In genomic region chr3:187896664-187897063, GRCh38 we compare ENCODE assay signal across 16 cellular contexts.
DNase-seq lines count a peak whose midpoint lies in the region; ATAC-seq and TF ChIP-seq lines count a peak whose summit lies in the region.
"Had no signal": no experiment of that assay in that cellular context is flagged by ENCODE, and none has a peak within 500 bp of the region (broad histone marks: within the 10 kb centered on the region; RNA-seq: fewer than 3 reads in every experiment).

No MANE protein-coding gene starts in this region.

- H2AFZ ChIP-seq in GM23338: peak overlapping the region; percentile 85; the same call in 1 of the 2 replicates
- H2AFZ ChIP-seq: GM23248 had no signal

- TF ChIP-seq POLR2A in heart left ventricle (IDR thresholded peaks at IDR 0.05): no peak
- no peak for TF ChIP-seq POLR2A in sigmoid colon (IDR thresholded peaks at IDR 0.05)

- intact Hi-C loops in heart left ventricle (cut with DNase I) (no loop called here), sigmoid colon (cut with DNase I) (loop anchor here (5.0 kb wide), 1 partner anchor 46 kb away; no protein-coding TSS in a partner anchor)

- H3K4me3 Mint-ChIP-seq in GM23338: no peak overlapping the region
- H3K4me3 Mint-ChIP-seq in activated CD8-positive, alpha-beta T cell treated with anti-CD3 and anti-CD28 coated beads, Interleukin-2, amount 10 ng/mL, durations not matched to agents 7 days and 5 days: no peak overlapping the region
- H3K4me3 Mint-ChIP-seq: T-cell had no signal

- H3K4me1 Mint-ChIP-seq in GM23338: peaks cover 23% of the 10 kb centered on the region
- H3K4me1 Mint-ChIP-seq in activated CD8-positive, alpha-beta T cell treated with anti-CD3 and anti-CD28 coated beads, Interleukin-2, amount 10 ng/mL, durations not matched to agents 7 days and 5 days (ENCODE audit: low read depth): peaks cover 13% of the 10 kb centered on the region
- H3K4me1 Mint-ChIP-seq: T-cell had no signal

- ATAC-seq in GM23338 (no peak), heart left ventricle (peak; percentile 37 to 72 (median 52))
- no peak for ATAC-seq in activated CD8-positive, alpha-beta T cell treated with anti-CD3 and anti-CD28 coated beads, Interleukin-2, amount 10 ng/mL, durations not matched to agents 7 days and 5 days
- ATAC-seq: T-cell had no signal

- H4K20me1 ChIP-seq in GM23338 (replicated peaks; ENCODE audit: insufficient read depth): no peaks in the 10 kb centered on the region

- TF ChIP-seq CTCF in GM23338 (conservative IDR thresholded peaks at IDR 0.05; ENCODE audit: low read depth in 2 of 2) (peak in 1 of 2 experiments; percentile 24; a peak in 2 of 4 replicates), heart left ventricle (IDR thresholded peaks at IDR 0.05) (no peak), sigmoid colon (IDR thresholded peaks at IDR 0.05) (no peak)

- H3K4me2 ChIP-seq in GM23338: no peak overlapping the region

- TF ChIP-seq EP300 in sigmoid colon (IDR thresholded peaks at IDR 0.05): no peak

- no peaks in the 10 kb centered on the region for H3K79me2 ChIP-seq in GM23338 (replicated peaks; ENCODE audit: insufficient read depth)

- H3K36me3 Mint-ChIP-seq in GM23338 (ENCODE audit: low read depth): no peaks in the 10 kb centered on the region
- H3K36me3 Mint-ChIP-seq in activated CD8-positive, alpha-beta T cell treated with anti-CD3 and anti-CD28 coated beads, Interleukin-2, amount 10 ng/mL, durations not matched to agents 7 days and 5 days (ENCODE audit: low read depth): no peaks in the 10 kb centered on the region
- H3K36me3 Mint-ChIP-seq: T-cell had no signal

- 13 to 40% (median 31%) methylated on average over 6 of the region's 6 CpGs for WGBS in heart left ventricle, 4 donors
- 84 to 86% methylated on average over 6 of the region's 6 CpGs for WGBS in sigmoid colon, 2 donors

- H3K36me3 ChIP-seq in GM23338 (ENCODE audit: insufficient read depth): no peaks in the 10 kb centered on the region
- no peaks in the 10 kb centered on the region for H3K36me3 ChIP-seq in heart left ventricle
- H3K36me3 ChIP-seq in sigmoid colon: no peaks in the 10 kb centered on the region
- H3K36me3 ChIP-seq: SJSA1 had no signal

- no peaks in the 10 kb centered on the region for H3F3A ChIP-seq in GM23338 (replicated peaks; ENCODE audit: low read depth)

- H3K4me3 ChIP-seq in GM23338 (no peak overlapping the region), heart left ventricle (no peak overlapping the region), sigmoid colon (no peak overlapping the region)
- H3K4me3 ChIP-seq: GM23248, SJSA1 had no signal

- peaks cover 2% of the 10 kb centered on the region; the same call in 1 of the 2 replicates for H3K9me2 ChIP-seq in GM23338 (ENCODE audit: insufficient read depth)

- no peak overlapping the region for H3K27ac ChIP-seq in GM23338 (ENCODE audit: low read depth)
- H3K27ac ChIP-seq in heart left ventricle: peak overlapping the region in 2 of 12 donors; percentile 28 to 43
- H3K27ac ChIP-seq in sigmoid colon: no peak overlapping the region
- H3K27ac ChIP-seq: C4-2B, GM23248, SJSA1 had no signal

- no peak overlapping the region for H3K27ac Mint-ChIP-seq in GM23338
- H3K27ac Mint-ChIP-seq in activated CD8-positive, alpha-beta T cell treated with anti-CD3 and anti-CD28 coated beads, Interleukin-2, amount 10 ng/mL, durations not matched to agents 7 days and 5 days: no peak overlapping the region
- H3K27ac Mint-ChIP-seq: T-cell had no signal

- no peaks in the 10 kb centered on the region for H3K27me3 Mint-ChIP-seq in GM23338 (ENCODE audit: insufficient read depth, low read depth, poor library complexity)
- H3K27me3 Mint-ChIP-seq in activated CD8-positive, alpha-beta T cell treated with anti-CD3 and anti-CD28 coated beads, Interleukin-2, amount 10 ng/mL, durations not matched to agents 7 days and 5 days (ENCODE audit: low read depth): no peaks in the 10 kb centered on the region
- H3K27me3 Mint-ChIP-seq: T-cell had no signal

- H3K27me3 ChIP-seq in GM23338 (ENCODE audit: insufficient read depth) (no peaks in the 10 kb centered on the region), heart left ventricle (no peaks in the 10 kb centered on the region), sigmoid colon (no peaks in the 10 kb centered on the region)
- H3K27me3 ChIP-seq: SJSA1 had no signal

- H3K9me3 Mint-ChIP-seq in GM23338: no peaks in the 10 kb centered on the region
- peaks cover 4% of the 10 kb centered on the region for H3K9me3 Mint-ChIP-seq in activated CD8-positive, alpha-beta T cell treated with anti-CD3 and anti-CD28 coated beads, Interleukin-2, amount 10 ng/mL, durations not matched to agents 7 days and 5 days (ENCODE audit: insufficient read depth)
- H3K9me3 Mint-ChIP-seq: T-cell had no signal

- CTCF ChIA-PET in activated CD8-positive, alpha-beta T cell treated with anti-CD3 and anti-CD28 coated beads, Interleukin-2, amount 10 ng/mL, durations not matched to agents 7 days and 5 days (lab: Charles Lee): interaction anchor here (1.4 kb wide), 1 partner anchor 149 kb away, joined by 4 read pairs; no protein-coding TSS in a partner anchor

- H3K9me3 ChIP-seq in heart left ventricle: no peaks in the 10 kb centered on the region
- H3K9me3 ChIP-seq in sigmoid colon: no peaks in the 10 kb centered on the region
- H3K9me3 ChIP-seq: SJSA1 had no signal

- POLR2A ChIA-PET in activated CD8-positive, alpha-beta T cell treated with anti-CD3 and anti-CD28 coated beads, Interleukin-2, amount 10 ng/mL, durations not matched to agents 7 days and 5 days (lab: Charles Lee): no interaction called here

- no peak for DNase-seq in GM23338 (ENCODE audit: low spot score)
- peak; percentile 44 for DNase-seq in NCI-H446 treated with DMSO at 0.1 percent for 48 hours (lab: John Stamatoyannopoulos, UW)
- DNase-seq in heart left ventricle: peak; percentile 47 to 74 (median 54)
- peak; percentile 53 for DNase-seq in sigmoid colon
- DNase-seq in activated CD4-positive, alpha-beta T cell treated with anti-CD3 and anti-CD28 coated beads, Interleukin-2, amount 50 U/mL, for 1 hour: no peak
- DNase-seq in activated CD8-positive, alpha-beta T cell treated with anti-CD3 and anti-CD28 coated beads, Interleukin-2, amount 10 ng/mL, durations not matched to agents 7 days and 5 days: no peak
- no peak for DNase-seq in COLO829 (ENCODE audit: low spot score)
- DNase-seq: ACHN, DMS79 treated with DMSO at 0.1 percent for 48 hours, GM23248, NCI-H1105 treated with DMSO at 0.1 percent for 48 hours, NCI-H1694 treated with DMSO at 0.1 percent for 48 hours, NCI-H524 treated with DMSO at 0.1 percent for 48 hours, T-cell had no signal

- H3K4me1 ChIP-seq in GM23338 (ENCODE audit: insufficient read depth) (peaks cover 25% of the 10 kb centered on the region), heart left ventricle (peaks cover 0 to 10% (median 0%) of the 10 kb centered on the region in 12 donors), sigmoid colon (no peaks in the 10 kb centered on the region)
- H3K4me1 ChIP-seq: SJSA1 had no signal

TF ChIP-seq in GM23338, 12 proteins besides CTCF, POLR2A, EP300 and RAD21:
- TF ChIP-seq JUNB (IDR thresholded peaks at IDR 0.05; ENCODE audit: unreplicated experiment) (no peak), REST (IDR thresholded peaks at IDR 0.05; ENCODE audit: unreplicated experiment) (no peak)
TF ChIP-seq in GM23338: peak in this region for 0.

Comparison
In these comparisons a context has a peak if more than half of its experiments do, and no peak if none do; other contexts are left out.
1. ATAC-seq: peak in heart left ventricle (4 of 4); none in GM23338 (single experiment) and activated CD8-positive, alpha-beta T cell treated with anti-CD3 and anti-CD28 coated beads, Interleukin-2, amount 10 ng/mL, durations not matched to agents 7 days and 5 days (single experiment).
2. DNase-seq: peak in NCI-H446 treated with DMSO at 0.1 percent for 48 hours (single experiment), heart left ventricle (5 of 5) and sigmoid colon (single experiment); none in GM23338 (single experiment), activated CD4-positive, alpha-beta T cell treated with anti-CD3 and anti-CD28 coated beads, Interleukin-2, amount 50 U/mL, for 1 hour (single experiment), activated CD8-positive, alpha-beta T cell treated with anti-CD3 and anti-CD28 coated beads, Interleukin-2, amount 10 ng/mL, durations not matched to agents 7 days and 5 days (single experiment) and COLO829 (single experiment).